ENCODE assay signal across 8 cellular contexts in genomic region chr4:26074672-26075071, GRCh38.
DNase-seq lines count a peak whose midpoint lies in the region; ATAC-seq and TF ChIP-seq lines count a peak whose summit lies in the region.

No MANE protein-coding gene starts in this region.

- CTCF ChIA-PET in PC-3 (lab: Charles Lee), result interaction anchor here (0.6 to 0.7 kb wide), 2 partner anchors 149 to 251 kb away, joined by 3 read pairs; no protein-coding TSS in a partner anchor

- H3K9me3 ChIP-seq in PC-3 (ENCODE audit: low read length), result no peaks in the 10 kb centered on the region

- H3K4me1 ChIP-seq in PC-3 (ENCODE audit: insufficient read depth, low read length), result peaks cover 34% of the 10 kb centered on the region

- POLR2A ChIA-PET in PC-3 (lab: Charles Lee; ENCODE audit: unreplicated experiment), result interaction anchor here (0.5 to 0.6 kb wide), 2 partner anchors 237 to 249 kb away, joined by 3 to 7 read pairs; no protein-coding TSS in a partner anchor

- H4K20me1 ChIP-seq in PC-3 (ENCODE audit: low read length), result no peaks in the 10 kb centered on the region

- H3K36me3 Mint-ChIP-seq in progenitor cell of endocrine pancreas (ENCODE audit: insufficient read depth), result peaks cover 2% of the 10 kb centered on the region

- intact Hi-C loops in PC-3 (cut with micrococcal nuclease), result loop anchor here (5.0 kb wide), 1 partner anchor 338 kb away; no protein-coding TSS in a partner anchor

- no peak overlapping the region for H3K9ac ChIP-seq in PC-3 (ENCODE audit: low read length)

- peaks cover 5% of the 10 kb centered on the region for H3F3A ChIP-seq in PC-3 (ENCODE audit: low read length, unreplicated experiment)

- no peaks in the 10 kb centered on the region for H3K9me2 ChIP-seq in PC-3 (replicated peaks; ENCODE audit: low read length)

- DNase-seq in RPMI8226 (peak; percentile 4), germinal center (ENCODE audit: low spot score) (peak; percentile 75), progenitor cell of endocrine pancreas (ENCODE audit: low spot score, unreplicated experiment) (no peak), DMS53 (lab: John Stamatoyannopoulos, UW) (no peak), PC-3 (no peak)
- peak; percentile 49 for DNase-seq in stimulated activated CD8-positive, alpha-beta memory T cell treated with anti-CD3 and anti-CD28 coated beads, Interleukin-4, amount 100 ng/mL, for 24 hours (ENCODE audit: low read depth)

- H2AFZ ChIP-seq in PC-3 (ENCODE audit: low read length), result no peak overlapping the region

- no peak for TF ChIP-seq CTCF in progenitor cell of endocrine pancreas (IDR thresholded peaks at IDR 0.05; ENCODE audit: unreplicated experiment)
- no peak for TF ChIP-seq CTCF in PC-3 (conservative IDR thresholded peaks at IDR 0.05; ENCODE audit: low read depth, low read length)

- ATAC-seq in GM18909 (IDR thresholded peaks at IDR 0.05; ENCODE audit: poor library complexity, unreplicated experiment), result peak; percentile 78
- ATAC-seq in HG02852 (IDR thresholded peaks at IDR 0.05; ENCODE audit: unreplicated experiment), result peak; percentile 85
- ATAC-seq in PC-3, result no peak

- H3K4me3 Mint-ChIP-seq in progenitor cell of endocrine pancreas (ENCODE audit: low read depth), result no peak overlapping the region

- no peaks in the 10 kb centered on the region for H3K27me3 Mint-ChIP-seq in progenitor cell of endocrine pancreas

- H3K4me3 ChIP-seq in PC-3 (ENCODE audit: low read length), result no peak overlapping the region

- no peak overlapping the region for H3K27ac ChIP-seq in PC-3 (ENCODE audit: low read length)

- no peak overlapping the region for H3K27ac Mint-ChIP-seq in progenitor cell of endocrine pancreas

- H3K79me2 ChIP-seq in PC-3 (ENCODE audit: low read length), result no peaks in the 10 kb centered on the region

- H3K4me2 ChIP-seq in PC-3 (ENCODE audit: low read length), result no peak overlapping the region

- H3K4me1 Mint-ChIP-seq in progenitor cell of endocrine pancreas (ENCODE audit: low read depth), result peaks cover 5% of the 10 kb centered on the region

- H3K9me3 Mint-ChIP-seq in progenitor cell of endocrine pancreas (ENCODE audit: low read depth), result peaks cover 19% of the 10 kb centered on the region

- H3K36me3 ChIP-seq in PC-3 (ENCODE audit: low read depth, low read length), result no peaks in the 10 kb centered on the region

- no TSS peak for BruUV-seq in PC-3 (replicated peaks; lab: Mats Ljungman, UMichigan)

- H3K27me3 ChIP-seq in PC-3 (ENCODE audit: low read length), result no peaks in the 10 kb centered on the region

Comparison
In these comparisons a context has a peak if more than half of its experiments do, and no peak if none do; other contexts are left out.
1. DNase-seq: peak in RPMI8226 (single experiment), germinal center (single experiment) and stimulated activated CD8-positive, alpha-beta memory T cell treated with anti-CD3 and anti-CD28 coated beads, Interleukin-4, amount 100 ng/mL, for 24 hours (single experiment); none in progenitor cell of endocrine pancreas (single experiment), DMS53 (single experiment) and PC-3 (single experiment).